In the genomic region with DNA sequence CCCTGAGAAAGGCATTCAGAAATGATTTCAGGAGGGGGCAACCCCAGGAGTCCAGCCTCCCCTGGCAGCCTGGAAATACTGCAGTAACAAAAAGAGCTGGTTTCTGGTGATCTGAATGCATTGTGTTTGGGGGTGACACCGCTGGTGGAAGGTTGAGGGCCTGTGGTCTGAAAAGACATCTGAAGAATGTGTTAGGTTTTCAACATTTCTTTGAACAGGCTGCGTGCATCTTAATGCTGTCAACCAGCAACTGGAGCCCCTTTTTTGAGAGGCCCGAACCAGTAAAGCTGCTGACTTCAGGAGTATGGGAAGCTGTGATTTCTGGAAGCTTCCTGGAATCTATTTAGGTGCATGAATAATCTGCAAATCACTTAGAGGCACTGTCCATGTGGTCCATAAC, we compare ENCODE assay signal across 11 cellular contexts.
"Had no signal": no experiment of that assay in that cellular context is flagged by ENCODE, and none has a peak within 500 bp of the region (broad histone marks: within the 10 kb centered on the region; RNA-seq: fewer than 3 reads in every experiment).

No MANE protein-coding gene starts in this region.

- H3K9me3 ChIP-seq: ovary had no signal

- H3K36me3 ChIP-seq: ovary had no signal

- H3K27ac Mint-ChIP-seq: activated naive CD8-positive, alpha-beta T cell treated with anti-CD3 and anti-CD28 coated beads, Interleukin-2, amount 10 ng/mL, durations not matched to agents 7 days and 5 days; activated T-helper 1 cell treated with anti-CD3 and anti-CD28 coated beads, Interleukin-12 subunit alpha, Interleukin-12 subunit beta, Interleukin-2, Interleukin-4 antibody, amounts not matched to agents 30 ng/mL and 10 ng/mL and 1 ng/mL, durations not matched to agents 14 hours and 24 hours and 36 hours; stimulated activated naive B cell treated with anti-CD40 and anti-IgM and Interleukin-4, amounts not matched to agents 10 μg/mL and 1 μg/mL and 100 μg/mL, for 72 hours had no signal

- H3K4me3 Mint-ChIP-seq: activated naive CD8-positive, alpha-beta T cell treated with anti-CD3 and anti-CD28 coated beads, Interleukin-2, amount 10 ng/mL, durations not matched to agents 7 days and 5 days; activated T-helper 1 cell treated with anti-CD3 and anti-CD28 coated beads, Interleukin-12 subunit alpha, Interleukin-12 subunit beta, Interleukin-2, Interleukin-4 antibody, amounts not matched to agents 30 ng/mL and 10 ng/mL and 1 ng/mL, durations not matched to agents 14 hours and 24 hours and 36 hours; stimulated activated naive B cell treated with anti-CD40 and anti-IgM and Interleukin-4, amounts not matched to agents 10 μg/mL and 1 μg/mL and 100 μg/mL, for 72 hours had no signal

- H3K27me3 Mint-ChIP-seq: activated naive CD8-positive, alpha-beta T cell treated with anti-CD3 and anti-CD28 coated beads, Interleukin-2, amount 10 ng/mL, durations not matched to agents 7 days and 5 days had no signal

- H3K4me1 ChIP-seq: foreskin keratinocyte had no signal

- H3K4me3 ChIP-seq: ovary had no signal

- H3K9me3 Mint-ChIP-seq: activated naive CD8-positive, alpha-beta T cell treated with anti-CD3 and anti-CD28 coated beads, Interleukin-2, amount 10 ng/mL, durations not matched to agents 7 days and 5 days; activated T-helper 1 cell treated with anti-CD3 and anti-CD28 coated beads, Interleukin-12 subunit alpha, Interleukin-12 subunit beta, Interleukin-2, Interleukin-4 antibody, amounts not matched to agents 30 ng/mL and 10 ng/mL and 1 ng/mL, durations not matched to agents 14 hours and 24 hours and 36 hours; stimulated activated naive B cell treated with anti-CD40 and anti-IgM and Interleukin-4, amounts not matched to agents 10 μg/mL and 1 μg/mL and 100 μg/mL, for 72 hours had no signal

- DNase-seq: activated CD4-positive, CD25-positive, alpha-beta regulatory T cell treated with anti-CD3 and anti-CD28 coated beads, Interleukin-2, amount 50 U/mL, for 72 hours; activated naive CD8-positive, alpha-beta T cell treated with anti-CD3 and anti-CD28 coated beads, Interleukin-2, amount 10 ng/mL, durations not matched to agents 7 days and 5 days; aorta; caudate nucleus; effector CD8-positive, alpha-beta T cell; foreskin keratinocyte; mesendoderm; ovary; stimulated activated naive B cell treated with anti-CD40 and anti-IgM and Interleukin-4, amounts not matched to agents 10 μg/mL and 1 μg/mL and 100 μg/mL, for 72 hours; trophoblast cell had no signal

- H3K27ac ChIP-seq: foreskin keratinocyte, ovary had no signal

- H3K27me3 ChIP-seq: foreskin keratinocyte, ovary had no signal
